ENCODE assay signal across 3 cellular contexts in genomic region chr18:210075-210474, GRCh38.
TF ChIP-seq lines count a peak whose summit lies in the region.

No MANE protein-coding gene starts in this region.

TF ChIP-seq in liver, 16 proteins besides CTCF, POLR2A, EP300 and RAD21:
- TF ChIP-seq HNF4A (conservative IDR thresholded peaks at IDR 0.05) = peak; percentile 54 to 72
- peak; percentile 15 for TF ChIP-seq YY1 (IDR thresholded peaks at IDR 0.05)
- peak; percentile 7 for TF ChIP-seq HNF4G (IDR thresholded peaks at IDR 0.05)
- no peak for TF ChIP-seq JUND (IDR thresholded peaks at IDR 0.05)

TF ChIP-seq in HepG2, 621 proteins besides CTCF, POLR2A, EP300 and RAD21:
- no peak for TF ChIP-seq ZKSCAN5 (CRISPR knock-in tag; IDR thresholded peaks at IDR 0.05)
- TF ChIP-seq ZFP41 (CRISPR knock-in tag; IDR thresholded peaks at IDR 0.05; ENCODE audit: borderline replicate concordance) = no peak
- TF ChIP-seq ZNF280D (CRISPR knock-in tag; IDR thresholded peaks at IDR 0.05) = no peak
- no peak for TF ChIP-seq SNAPC5 (CRISPR knock-in tag; IDR thresholded peaks at IDR 0.05; ENCODE audit: borderline replicate concordance)
- TF ChIP-seq SNRNP70 (IDR thresholded peaks at IDR 0.05; ENCODE audit: low read depth, low read length) = no peak
- no peak for TF ChIP-seq RNF219 (CRISPR knock-in tag; IDR thresholded peaks at IDR 0.05)
- no peak for TF ChIP-seq ZNF331 (CRISPR knock-in tag; IDR thresholded peaks at IDR 0.05)
- TF ChIP-seq SRSF1 (optimal IDR thresholded peaks at IDR 0.05; ENCODE audit: low read depth, low read length) = no peak
- no peak for TF ChIP-seq MIER3 (CRISPR knock-in tag; IDR thresholded peaks at IDR 0.05; ENCODE audit: borderline replicate concordance)
TF ChIP-seq in HepG2: peak in this region for 0.

TF ChIP-seq in K562, 482 proteins besides CTCF, POLR2A, EP300 and RAD21:
- TF ChIP-seq SIN3A (IDR thresholded peaks at IDR 0.05; ENCODE audit: borderline replicate concordance in 2 of 2, control insufficient read depth in 1 of 2, low read depth in 2 of 2, low read length in 2 of 2) (no peak), DACH1 (IDR thresholded peaks at IDR 0.05; ENCODE audit: partially characterized antibody) (no peak), GTF2E2 (tag; IDR thresholded peaks at IDR 0.05) (0 out of 2 replicates have a peak, but pooled peaks have one; percentile 24)
